ENCODE assay signal across 8 cellular contexts in the genomic region with DNA sequence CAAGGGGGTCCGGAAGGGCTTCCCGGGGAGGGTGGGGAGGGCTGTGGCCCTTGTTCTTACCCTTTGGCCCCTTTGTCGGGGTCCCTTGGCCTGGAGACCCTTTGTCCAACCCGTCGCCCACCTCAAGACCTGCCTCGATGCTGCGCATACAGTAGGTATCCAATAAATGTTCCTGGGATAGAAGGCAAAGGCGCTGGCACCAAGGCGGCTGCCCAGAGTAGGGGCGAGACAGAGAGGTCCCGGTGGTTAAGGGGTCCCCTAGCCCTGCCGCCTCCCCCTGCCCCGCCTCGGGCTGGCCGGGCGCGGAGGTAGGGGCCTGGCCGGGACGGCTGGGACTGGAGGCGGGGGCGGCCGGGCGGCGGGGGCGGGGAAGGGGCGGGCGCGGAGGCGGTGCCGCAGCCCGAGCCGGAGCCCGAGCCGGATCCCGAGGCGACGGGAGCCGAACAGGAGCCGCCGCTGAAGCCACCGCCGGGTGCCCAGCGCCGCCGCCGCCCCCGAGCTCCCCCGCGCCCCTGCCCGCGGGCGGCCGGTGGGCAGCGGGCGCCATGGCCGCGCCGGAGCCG. TPM values are rescaled to one million over a fixed set of nuclear protein-coding genes. Genes with fewer than 3 reads are reported as not detected.
DNase-seq lines count a peak whose midpoint lies in the region; ATAC-seq and TF ChIP-seq lines count a peak whose summit lies in the region.

Gene NHERF2, plus strand, starts transcription at position 442 of the 563 bp plus-strand sequence. Its CDS starts 104 bp downstream, at position 546.

- H3K4me3 ChIP-seq in GM23338 (peak within 1 kb of the TSS; percentile 60), fibroblast of villous mesenchyme (ENCODE audit: low read depth, low read length) (peak within 1 kb of the TSS; percentile 73), neural cell (ENCODE audit: low read length) (peak within 1 kb of the TSS; percentile 63)

- TF ChIP-seq RAD21 in neural cell (conservative IDR thresholded peaks at IDR 0.05), result no peak

- TF ChIP-seq CTCF in 22Rv1 (IDR thresholded peaks at IDR 0.05) (no peak), GM23338 (conservative IDR thresholded peaks at IDR 0.05; ENCODE audit: low read depth in 2 of 2) (no peak), activated B cell treated with CpG ODN at 0.5 μM for 24 hours (IDR thresholded peaks at IDR 0.05) (no peak), fibroblast of villous mesenchyme (IDR thresholded peaks at IDR 0.05; ENCODE audit: insufficient read depth, low read depth, low read length) (no peak), neural cell (IDR thresholded peaks at IDR 0.05; ENCODE audit: poor library complexity, severe bottlenecking) (no peak)

- no peaks in the 10 kb centered on the region for H3K9me2 ChIP-seq in GM23338 (ENCODE audit: insufficient read depth)
- no peaks in the 10 kb centered on the region for H3K9me2 ChIP-seq in neural cell (ENCODE audit: insufficient read depth, low read length)

- no peaks in the 10 kb centered on the region for H3K9me3 ChIP-seq in neural cell (ENCODE audit: low read length)

- peak within 1 kb of the TSS; percentile 53 for H3K9ac ChIP-seq in neural cell (ENCODE audit: low read length)

- peak; percentile 53 for DNase-seq in GM23338 (ENCODE audit: low spot score)
- peak; percentile 37 for DNase-seq in activated B cell treated with CpG ODN at 0.5 μM for 24 hours
- DNase-seq in fibroblast of villous mesenchyme (ENCODE audit: low read depth), result no peak
- DNase-seq in cerebellar cortex (ENCODE audit: low spot score), result no peak
- no peak for DNase-seq in islet precursor cell

- no peak within 1 kb of the TSS for H3K27ac Mint-ChIP-seq in GM23338
- no peak within 1 kb of the TSS for H3K27ac Mint-ChIP-seq in activated B cell treated with CpG ODN at 0.5 μM for 24 hours

- CTCF ChIA-PET in activated B cell treated with CpG ODN at 0.5 μM for 24 hours (lab: Charles Lee), result interaction anchor here (0.6 to 1.8 kb wide), 2 partner anchors 83 to 114 kb away, joined by 4 to 7 read pairs; no protein-coding TSS in a partner anchor

- H2AFZ ChIP-seq in GM23338, result peak within 1 kb of the TSS; percentile 72; the same call in 1 of the 2 replicates
- H2AFZ ChIP-seq in neural cell (ENCODE audit: low read depth, low read length), result no peak within 1 kb of the TSS

- H4K20me1 ChIP-seq in GM23338 (replicated peaks; ENCODE audit: insufficient read depth) (no peaks in the 10 kb centered on the region), neural cell (ENCODE audit: insufficient read depth) (no peaks in the 10 kb centered on the region)

- H3K4me2 ChIP-seq in GM23338, result peak within 1 kb of the TSS; percentile 85
- H3K4me2 ChIP-seq in neural cell (ENCODE audit: low read length), result no peak within 1 kb of the TSS

- H3K27ac ChIP-seq in 22Rv1, result peak within 1 kb of the TSS; percentile 80
- H3K27ac ChIP-seq in GM23338 (ENCODE audit: low read depth), result no peak within 1 kb of the TSS
- no peak within 1 kb of the TSS for H3K27ac ChIP-seq in neural cell (ENCODE audit: low read length)

- intact Hi-C loops in activated B cell treated with CpG ODN at 0.5 μM for 24 hours (cut with micrococcal nuclease), result no loop called here

- POLR2A ChIA-PET in activated B cell treated with CpG ODN at 0.5 μM for 24 hours (lab: Charles Lee), result interaction anchor here (1.0 to 1.6 kb wide), 2 partner anchors 21 to 129 kb away, joined by 4 to 12 read pairs; partner anchors contain the start of genes NTHL1, TRAF7 and TSC2

- ATAC-seq in GM23338, result peak; percentile 6
- no peak for ATAC-seq in activated B cell treated with CpG ODN at 0.5 μM for 24 hours (ENCODE audit: low read depth)
- no peak for ATAC-seq in HG03175 (IDR thresholded peaks at IDR 0.05; ENCODE audit: unreplicated experiment)

- H3K4me3 Mint-ChIP-seq in GM23338, result peak within 1 kb of the TSS; percentile 81
- peak within 1 kb of the TSS; percentile 69 for H3K4me3 Mint-ChIP-seq in activated B cell treated with CpG ODN at 0.5 μM for 24 hours

- TF ChIP-seq EP300 in neural cell (conservative IDR thresholded peaks at IDR 0.05; ENCODE audit: poor library complexity, severe bottlenecking), result no peak

- H3K27me3 ChIP-seq in GM23338 (ENCODE audit: insufficient read depth) (peaks cover 43% of the 10 kb centered on the region), neural cell (ENCODE audit: insufficient read depth, low read depth, low read length) (peaks cover 28% of the 10 kb centered on the region)

- H3K9me3 Mint-ChIP-seq in GM23338 (no peaks in the 10 kb centered on the region), activated B cell treated with CpG ODN at 0.5 μM for 24 hours (no peaks in the 10 kb centered on the region)

- H3K36me3 ChIP-seq in GM23338 (ENCODE audit: insufficient read depth) (no peaks in the 10 kb centered on the region), neural cell (ENCODE audit: insufficient read depth, low read length) (no peaks in the 10 kb centered on the region)

- H3F3A ChIP-seq in GM23338 (replicated peaks; ENCODE audit: low read depth) (peaks cover 5% of the 10 kb centered on the region), neural cell (ENCODE audit: insufficient read depth, low read length, poor library complexity, severe bottlenecking) (no peaks in the 10 kb centered on the region)

- no peaks in the 10 kb centered on the region; the same call in 1 of the 2 replicates for H3K4me1 ChIP-seq in GM23338 (ENCODE audit: insufficient read depth)

- H3K4me1 Mint-ChIP-seq in GM23338 (peaks cover 12% of the 10 kb centered on the region), activated B cell treated with CpG ODN at 0.5 μM for 24 hours (peaks cover 19% of the 10 kb centered on the region)

- H3K27me3 Mint-ChIP-seq in GM23338 (ENCODE audit: insufficient read depth, low read depth, poor library complexity) (peaks cover 22% of the 10 kb centered on the region), activated B cell treated with CpG ODN at 0.5 μM for 24 hours (peaks cover 16% of the 10 kb centered on the region)

- no peaks in the 10 kb centered on the region for H3K79me2 ChIP-seq in GM23338 (replicated peaks; ENCODE audit: insufficient read depth)
- H3K79me2 ChIP-seq in neural cell (replicated peaks; ENCODE audit: insufficient read depth, low read length), result no peaks in the 10 kb centered on the region

- peaks cover 3% of the 10 kb centered on the region; the same call in 1 of the 3 replicates for H3K36me3 Mint-ChIP-seq in GM23338 (ENCODE audit: low read depth)
- no peaks in the 10 kb centered on the region for H3K36me3 Mint-ChIP-seq in activated B cell treated with CpG ODN at 0.5 μM for 24 hours (ENCODE audit: low read depth)

TF ChIP-seq in GM23338, 12 proteins besides CTCF, POLR2A, EP300 and RAD21:
- TF ChIP-seq REST (IDR thresholded peaks at IDR 0.05; ENCODE audit: unreplicated experiment), result no peak

TF ChIP-seq in neural cell, 6 proteins besides CTCF, POLR2A, EP300 and RAD21:
- TF ChIP-seq REST (IDR thresholded peaks at IDR 0.05; ENCODE audit: borderline replicate concordance), result no peak
- TF ChIP-seq TAF1 (IDR thresholded peaks at IDR 0.05; ENCODE audit: low read depth), result no peak
- TF ChIP-seq SMC3 (conservative IDR thresholded peaks at IDR 0.05; ENCODE audit: poor library complexity), result no peak
- TF ChIP-seq MXI1 (conservative IDR thresholded peaks at IDR 0.05; ENCODE audit: poor library complexity, severe bottlenecking), result no peak
- no peak for TF ChIP-seq EZH2 (IDR thresholded peaks at IDR 0.05; ENCODE audit: borderline replicate concordance, insufficient read depth, low read length, poor library complexity, severe bottlenecking)
- TF ChIP-seq POLR2AphosphoS5 (IDR thresholded peaks at IDR 0.05), result no peak

RNA-seq across cellular contexts. Expression of gene NHERF2, which starts in this region (rescaled TPM):
- 15.4 and 16.5 TPM in 2 replicates for total RNA-seq in GM23338 (2014; rRNA removed; shearing (Covaris generic))
- polyA plus RNA-seq in GM23338 (2016; fragmentation: Nextera tagmentation; extraction: Ambion mirVana) (12.0 and 21.0 TPM in 2 replicates), neural cell (3.4 and 4.1 TPM in 2 replicates)
- total RNA-seq in activated B cell treated with CpG ODN at 0.5 μM for 24 hours (0.56 and 0.93 TPM in 2 replicates), fibroblast of villous mesenchyme (52.7 and 59.3 TPM in 2 replicates)
- 2.8 and 5.4 TPM in 2 replicates for polyA minus RNA-seq in neural cell

Comparison
In these comparisons a context has a peak if more than half of its experiments do, and no peak if none do; other contexts are left out.
1. Peak in DNase-seq in activated B cell treated with CpG ODN at 0.5 μM for 24 hours; RNA of the gene not detected or under 1 TPM.